Comparison of ENCODE assay signal across 9 cellular contexts in the genomic region with DNA sequence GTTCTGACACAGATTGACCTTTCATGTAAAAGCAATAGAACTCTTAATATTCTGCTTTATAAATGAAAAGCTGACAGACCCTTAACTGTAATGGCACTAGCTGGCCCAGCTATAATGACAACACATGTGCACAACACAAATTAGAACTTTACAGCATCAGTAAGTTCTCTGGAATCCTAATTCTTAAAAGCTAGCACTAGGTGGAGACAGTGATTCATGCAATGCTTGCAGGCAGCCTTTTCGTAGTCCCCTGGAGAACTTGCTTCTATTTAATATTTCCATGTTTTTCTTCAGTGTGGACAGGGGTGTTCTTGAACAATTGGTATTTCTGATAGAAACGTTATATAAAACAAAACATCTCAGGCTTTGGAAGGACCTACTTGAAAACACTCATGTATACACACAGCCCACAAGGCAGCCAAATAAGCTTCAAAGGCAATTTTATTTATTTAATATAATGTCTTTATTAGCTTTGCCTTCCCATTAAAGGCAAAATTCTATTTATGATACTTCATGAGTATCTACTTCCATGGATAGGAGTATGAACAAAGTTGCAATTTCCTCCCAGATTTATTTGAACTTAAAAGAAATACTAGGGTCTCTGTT.
DNase-seq lines count a peak whose midpoint lies in the region; ATAC-seq and TF ChIP-seq lines count a peak whose summit lies in the region.
"Had no signal": no experiment of that assay in that cellular context is flagged by ENCODE, and none has a peak within 500 bp of the region (broad histone marks: within the 10 kb centered on the region; RNA-seq: fewer than 3 reads in every experiment).

No MANE protein-coding gene starts in this region.

- no peak overlapping the region for H3K4me3 Mint-ChIP-seq in WTC11

- CTCF ChIA-PET in WTC11 (lab: Charles Lee): interaction anchor here (1.1 to 1.7 kb wide), 6 partner anchors 13 to 273 kb away, joined by 3 to 72 read pairs (median 4); no protein-coding TSS in a partner anchor

- TF ChIP-seq CTCF in GM10266 (IDR thresholded peaks at IDR 0.05; ENCODE audit: control insufficient read depth, insufficient read depth, low read depth, missing control alignments): peak; percentile 34
- no peak for TF ChIP-seq CTCF in WTC11 (IDR thresholded peaks at IDR 0.05)
- TF ChIP-seq CTCF in lower lobe of right lung (IDR thresholded peaks at IDR 0.05): peak; percentile 18

- no peaks in the 10 kb centered on the region for H3K36me3 ChIP-seq in lower lobe of right lung
- no peaks in the 10 kb centered on the region for H3K36me3 ChIP-seq in MG63
- H3K36me3 ChIP-seq: SJCRH30 had no signal

- intact Hi-C loops in lower lobe of right lung (cut with DNase I): no loop called here

- H3K27me3 ChIP-seq in lower lobe of right lung (ENCODE audit: low read depth) (no peaks in the 10 kb centered on the region), MG63 (no peaks in the 10 kb centered on the region)
- H3K27me3 ChIP-seq: SJCRH30 had no signal

- H3K27me3 Mint-ChIP-seq in WTC11 (ENCODE audit: low read depth): no peaks in the 10 kb centered on the region; the same call in 1 of the 2 replicates

- no peaks in the 10 kb centered on the region for H3K36me3 Mint-ChIP-seq in WTC11

- no peaks in the 10 kb centered on the region for H3K9me3 ChIP-seq in lower lobe of right lung
- H3K9me3 ChIP-seq in MG63: no peaks in the 10 kb centered on the region
- H3K9me3 ChIP-seq: SJCRH30 had no signal

- peaks cover 3% of the 10 kb centered on the region for H3K9me3 Mint-ChIP-seq in WTC11

- H3K27ac ChIP-seq in lower lobe of right lung (no peak overlapping the region), substantia nigra (ENCODE audit: low read depth, low read length, poor library complexity, severe bottlenecking) (no peak overlapping the region)
- H3K27ac ChIP-seq: SJCRH30 had no signal

- H3K4me3 ChIP-seq in lower lobe of right lung (no peak overlapping the region), MG63 (no peak overlapping the region)
- H3K4me3 ChIP-seq: SJCRH30 had no signal

- peak; percentile 74 for ATAC-seq in WTC11
- ATAC-seq in lower lobe of right lung: no peak
- ATAC-seq in HG03175 (IDR thresholded peaks at IDR 0.05; ENCODE audit: unreplicated experiment): no peak
- no peak for ATAC-seq in GM18867 (IDR thresholded peaks at IDR 0.05; ENCODE audit: unreplicated experiment)

- DNase-seq in GM10266 (ENCODE audit: extremely low spot score) (no peak), NCI-H1105 (lab: John Stamatoyannopoulos, UW) (peak; percentile 66), WTC11 (ENCODE audit: low spot score) (no peak), lower lobe of right lung (no peak), MG63 (no peak), substantia nigra (lab: John Stamatoyannopoulos, UW) (no peak)

- H3K4me1 Mint-ChIP-seq in WTC11: no peaks in the 10 kb centered on the region

- POLR2A ChIA-PET in WTC11 (lab: Charles Lee): no interaction called here

- no peak overlapping the region for H3K27ac Mint-ChIP-seq in WTC11

- no peaks in the 10 kb centered on the region for H3K4me1 ChIP-seq in lower lobe of right lung
- H3K4me1 ChIP-seq: SJCRH30 had no signal

TF ChIP-seq in WTC11, 78 proteins besides CTCF, POLR2A, EP300 and RAD21:
- TF ChIP-seq GRHL2 (CRISPR knock-in tag; IDR thresholded peaks at IDR 0.05; ENCODE audit: insufficient replicate concordance, severe bottlenecking) (no peak), NFE2L1 (CRISPR knock-in tag; IDR thresholded peaks at IDR 0.05) (no peak), ATF2 (CRISPR knock-in tag; IDR thresholded peaks at IDR 0.05; ENCODE audit: borderline replicate concordance, low read depth) (no peak), JAZF1 (CRISPR knock-in tag; IDR thresholded peaks at IDR 0.05) (no peak)
- TF ChIP-seq, protein P1, sequence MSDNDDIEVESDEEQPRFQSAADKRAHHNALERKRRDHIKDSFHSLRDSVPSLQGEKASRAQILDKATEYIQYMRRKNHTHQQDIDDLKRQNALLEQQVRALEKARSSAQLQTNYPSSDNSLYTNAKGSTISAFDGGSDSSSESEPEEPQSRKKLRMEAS (CRISPR knock-in tag; IDR thresholded peaks at IDR 0.05): no peak
